In the genomic region with DNA sequence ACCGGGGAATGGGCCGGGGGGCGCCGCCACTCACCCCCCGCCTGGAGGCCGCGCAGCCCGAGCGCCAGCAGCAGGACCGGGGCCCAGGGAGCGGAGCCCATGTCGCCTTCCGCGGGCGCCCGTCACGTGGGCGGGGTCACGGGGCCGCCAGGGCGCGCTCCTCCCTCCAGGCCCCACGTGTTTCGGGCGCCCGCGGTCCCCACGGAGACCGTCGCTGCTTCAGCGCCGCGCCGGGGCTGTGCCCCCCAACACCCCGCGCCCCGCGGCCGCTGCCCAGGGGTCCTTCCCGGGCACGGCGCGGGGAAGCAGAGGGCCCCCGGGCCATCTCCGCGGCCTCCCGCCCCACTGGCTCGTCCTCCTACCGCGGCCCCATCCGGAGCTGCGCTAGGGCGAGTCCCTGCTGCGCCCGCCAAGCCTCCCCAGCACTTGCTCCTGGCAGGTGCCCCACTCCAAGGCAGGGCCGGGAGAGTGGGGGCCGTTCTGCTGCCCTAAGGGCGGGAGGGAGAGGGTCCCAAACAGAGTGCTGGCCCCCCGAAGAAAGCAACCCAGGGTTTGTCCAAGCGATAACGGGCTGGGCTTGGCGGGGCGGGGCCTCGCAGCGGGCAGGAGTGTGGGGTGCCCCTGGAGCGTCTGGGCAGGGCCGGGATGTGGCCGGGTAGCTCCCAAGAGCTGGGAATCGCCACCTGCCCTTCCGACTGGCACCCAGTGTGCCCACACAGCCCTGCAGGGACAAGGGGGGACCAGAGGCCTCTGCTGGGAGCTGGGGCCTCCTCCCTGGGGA, we compare ENCODE assay signal across 8 cellular contexts. TPM values are rescaled to one million over a fixed set of nuclear protein-coding genes. Genes with fewer than 3 reads are reported as not detected.
DNase-seq lines count a peak whose midpoint lies in the region; ATAC-seq and TF ChIP-seq lines count a peak whose summit lies in the region.

DPP7 (minus strand) TSS at position 121 of the 781 bp plus-strand sequence; CDS start at position 101, 20 bp downstream.

- H3K4me1 ChIP-seq in ectodermal cell (ENCODE audit: control insufficient read depth, insufficient read depth, low read length) (no peaks in the 10 kb centered on the region), mesenchymal stem cell (ENCODE audit: control insufficient read depth, insufficient read depth, low read depth, low read length) (peaks cover 18% of the 10 kb centered on the region)

- 13 to 14% methylated on average over 70 of the region's 70 CpGs for WGBS in ectodermal cell, 2 experiments
- WGBS in mesenchymal stem cell, result 29% methylated on average over 43 of the region's 70 CpGs

- H3K14ac ChIP-seq in mesenchymal stem cell (ENCODE audit: low read length in 2 of 2), result peak within 1 kb of the TSS in 1 of 2 experiments; percentile 56

- H3K27me3 Mint-ChIP-seq in activated CD4-positive, alpha-beta memory T cell treated with anti-CD3 and anti-CD28 coated beads, Interleukin-2, amount 10 ng/mL, durations not matched to agents 7 days and 5 days, result no peaks in the 10 kb centered on the region

- no peak within 1 kb of the TSS for H2AK5ac ChIP-seq in mesenchymal stem cell (ENCODE audit: low read length, severe bottlenecking)

- no peaks in the 10 kb centered on the region for H3K9me3 Mint-ChIP-seq in activated CD4-positive, alpha-beta memory T cell treated with anti-CD3 and anti-CD28 coated beads, Interleukin-2, amount 10 ng/mL, durations not matched to agents 7 days and 5 days

- H3K36me3 Mint-ChIP-seq in activated CD4-positive, alpha-beta memory T cell treated with anti-CD3 and anti-CD28 coated beads, Interleukin-2, amount 10 ng/mL, durations not matched to agents 7 days and 5 days (ENCODE audit: low read depth), result peaks cover 8% of the 10 kb centered on the region

- ATAC-seq in HG02588 (IDR thresholded peaks at IDR 0.05; ENCODE audit: unreplicated experiment), result peak; percentile 59

- peak within 1 kb of the TSS in 1 of 2 experiments; percentile 64 for H3K18ac ChIP-seq in mesenchymal stem cell (ENCODE audit: low read depth in 1 of 2, low read length in 2 of 2)

- in situ Hi-C loops in GM13977 (cut with MboI; ENCODE audit: low pct_unique_long_range_greater_than_20kb, low sequenced_read_pairs, unreplicated experiment), result no loop called here

- H2BK12ac ChIP-seq in mesenchymal stem cell (ENCODE audit: low read length in 2 of 2), result peak within 1 kb of the TSS; percentile 18 to 29

- peak within 1 kb of the TSS; percentile 36 for H2BK15ac ChIP-seq in mesenchymal stem cell (ENCODE audit: low read depth, poor library complexity, severe bottlenecking)

- no peak within 1 kb of the TSS for H2BK5ac ChIP-seq in mesenchymal stem cell (ENCODE audit: low read depth, low read length, poor library complexity, severe bottlenecking)

- peaks cover 5% of the 10 kb centered on the region for H3K4me1 Mint-ChIP-seq in activated CD4-positive, alpha-beta memory T cell treated with anti-CD3 and anti-CD28 coated beads, Interleukin-2, amount 10 ng/mL, durations not matched to agents 7 days and 5 days

- peak within 1 kb of the TSS; percentile 60 for H2AFZ ChIP-seq in mesenchymal stem cell (ENCODE audit: low read depth, low read length)

- no peak within 1 kb of the TSS for H4K91ac ChIP-seq in mesenchymal stem cell (ENCODE audit: low read length)

- H3K27ac ChIP-seq in ectodermal cell (ENCODE audit: insufficient read depth, low read depth, low read length, poor library complexity, severe bottlenecking), result no peak within 1 kb of the TSS
- H3K27ac ChIP-seq in mesenchymal stem cell (ENCODE audit: low read length, poor library complexity, severe bottlenecking), result no peak within 1 kb of the TSS

- H3K9ac ChIP-seq in mesenchymal stem cell (ENCODE audit: low read length), result peak within 1 kb of the TSS; percentile 62

- DNase-seq in GM13977 (ENCODE audit: low spot score) (peak; percentile 97), NCI-H345 (lab: John Stamatoyannopoulos, UW) (peak; percentile 49), mesenchymal stem cell (peak; percentile 51), NCI-H2029 treated with DMSO at 0.1 percent for 48 hours (lab: John Stamatoyannopoulos, UW) (no peak)
- DNase-seq in activated CD4-positive, alpha-beta memory T cell treated with anti-CD3 and anti-CD28 coated beads, Interleukin-2, amount 10 ng/mL, durations not matched to agents 7 days and 5 days, result peak; percentile 84
- peak; percentile 74 for DNase-seq in stimulated activated CD8-positive, alpha-beta memory T cell treated with anti-CD3 and anti-CD28 coated beads, Interleukin-12 subunit alpha, Interleukin-12 subunit beta, amount 100 ng/mL, for 4 hours (ENCODE audit: low read depth)

- peak within 1 kb of the TSS; percentile 69 for H3K4me3 Mint-ChIP-seq in activated CD4-positive, alpha-beta memory T cell treated with anti-CD3 and anti-CD28 coated beads, Interleukin-2, amount 10 ng/mL, durations not matched to agents 7 days and 5 days

- peaks cover 37% of the 10 kb centered on the region for H3K27me3 ChIP-seq in ectodermal cell (ENCODE audit: control insufficient read depth, insufficient read depth, low read length, poor library complexity, severe bottlenecking)
- H3K27me3 ChIP-seq in mesenchymal stem cell (ENCODE audit: control insufficient read depth in 1 of 2, insufficient read depth in 1 of 2, low read length in 2 of 2), result no peaks in the 10 kb centered on the region

- H4K8ac ChIP-seq in mesenchymal stem cell (ENCODE audit: low read length), result peak within 1 kb of the TSS; percentile 47

- peak within 1 kb of the TSS; percentile 48 to 60 for H3K4ac ChIP-seq in mesenchymal stem cell (ENCODE audit: low read depth in 1 of 2, low read length in 2 of 2)

- peak within 1 kb of the TSS; percentile 55 for H2BK120ac ChIP-seq in mesenchymal stem cell (ENCODE audit: low read depth, low read length)

- H3K23ac ChIP-seq in mesenchymal stem cell (ENCODE audit: low read length in 2 of 2), result no peak within 1 kb of the TSS

- H3K9me3 ChIP-seq in ectodermal cell (ENCODE audit: control insufficient read depth, low read length), result no peaks in the 10 kb centered on the region
- no peaks in the 10 kb centered on the region for H3K9me3 ChIP-seq in mesenchymal stem cell (ENCODE audit: control insufficient read depth, low read length)

- H3K36me3 ChIP-seq in ectodermal cell (ENCODE audit: control insufficient read depth, insufficient read depth, low read length) (no peaks in the 10 kb centered on the region), mesenchymal stem cell (ENCODE audit: control insufficient read depth in 1 of 2, insufficient read depth in 2 of 2, low read depth in 1 of 2, low read length in 2 of 2) (peaks cover 27 to 44% of the 10 kb centered on the region in 2 experiments)

- CTCF ChIA-PET in activated CD4-positive, alpha-beta memory T cell treated with anti-CD3 and anti-CD28 coated beads, Interleukin-2, amount 10 ng/mL, durations not matched to agents 7 days and 5 days (lab: Charles Lee), result interaction anchor here (0.5 to 1.7 kb wide), 4 partner anchors 15 to 144 kb away, joined by 3 to 10 read pairs (median 6); no protein-coding TSS in a partner anchor

- TF ChIP-seq CTCF in GM13977 (IDR thresholded peaks at IDR 0.05; ENCODE audit: extremely low read depth, insufficient read depth, missing control alignments), result no peak

- H3K4me3 ChIP-seq in ectodermal cell (ENCODE audit: insufficient read depth, low read depth, low read length) (peak within 1 kb of the TSS; percentile 39), mesenchymal stem cell (ENCODE audit: insufficient read depth in 1 of 2, low read depth in 1 of 2, low read length in 2 of 2) (peak within 1 kb of the TSS; percentile 53 to 73)

- peak within 1 kb of the TSS; percentile 56 for H3K27ac Mint-ChIP-seq in activated CD4-positive, alpha-beta memory T cell treated with anti-CD3 and anti-CD28 coated beads, Interleukin-2, amount 10 ng/mL, durations not matched to agents 7 days and 5 days

- peak within 1 kb of the TSS; percentile 91 for H3K4me2 ChIP-seq in mesenchymal stem cell (ENCODE audit: low read length, poor library complexity, severe bottlenecking)

- peaks cover 6% of the 10 kb centered on the region for H3K79me1 ChIP-seq in mesenchymal stem cell (replicated peaks; ENCODE audit: low read length, poor library complexity, severe bottlenecking)

- POLR2A ChIA-PET in activated CD4-positive, alpha-beta memory T cell treated with anti-CD3 and anti-CD28 coated beads, Interleukin-2, amount 10 ng/mL, durations not matched to agents 7 days and 5 days (lab: Charles Lee), result interaction anchor here (0.8 to 7.0 kb wide), 15 partner anchors 10 to 308 kb away, joined by 3 to 39 read pairs (median 4); partner anchors contain the start of genes EXD3, MAN1B1, NOXA1 and TOR4A

RNA-seq across cellular contexts. Expression of gene DPP7, which starts in this region (rescaled TPM):
- total RNA-seq in activated CD4-positive, alpha-beta memory T cell treated with anti-CD3 and anti-CD28 coated beads, Interleukin-2, amount 10 ng/mL, durations not matched to agents 7 days and 5 days, result 100 to 1,000 TPM; 253 to 257 TPM
- polyA plus RNA-seq in ectodermal cell (2013, experiment 1 of 4), result 28.1 TPM
- 27.5 TPM for polyA plus RNA-seq in ectodermal cell (2013, experiment 2 of 4)
- polyA plus RNA-seq in ectodermal cell (2013, experiment 3 of 4), result 22.0 TPM
- polyA plus RNA-seq in ectodermal cell (2013, experiment 4 of 4), result 24.2 TPM
- polyA plus RNA-seq in mesenchymal stem cell (2013, experiment 1 of 2), result 101 TPM
- polyA plus RNA-seq in mesenchymal stem cell (2013, experiment 2 of 2), result 96.2 TPM
